In genomic region chr6:96777113-96777512, GRCh38 we compare ENCODE assay signal across 1 cellular context.
TF ChIP-seq lines count a peak whose summit lies in the region.

No MANE protein-coding gene starts in this region.

TF ChIP-seq in K562, 482 proteins besides CTCF, POLR2A, EP300 and RAD21 (continued from another document):
- TF ChIP-seq, protein P1, sequence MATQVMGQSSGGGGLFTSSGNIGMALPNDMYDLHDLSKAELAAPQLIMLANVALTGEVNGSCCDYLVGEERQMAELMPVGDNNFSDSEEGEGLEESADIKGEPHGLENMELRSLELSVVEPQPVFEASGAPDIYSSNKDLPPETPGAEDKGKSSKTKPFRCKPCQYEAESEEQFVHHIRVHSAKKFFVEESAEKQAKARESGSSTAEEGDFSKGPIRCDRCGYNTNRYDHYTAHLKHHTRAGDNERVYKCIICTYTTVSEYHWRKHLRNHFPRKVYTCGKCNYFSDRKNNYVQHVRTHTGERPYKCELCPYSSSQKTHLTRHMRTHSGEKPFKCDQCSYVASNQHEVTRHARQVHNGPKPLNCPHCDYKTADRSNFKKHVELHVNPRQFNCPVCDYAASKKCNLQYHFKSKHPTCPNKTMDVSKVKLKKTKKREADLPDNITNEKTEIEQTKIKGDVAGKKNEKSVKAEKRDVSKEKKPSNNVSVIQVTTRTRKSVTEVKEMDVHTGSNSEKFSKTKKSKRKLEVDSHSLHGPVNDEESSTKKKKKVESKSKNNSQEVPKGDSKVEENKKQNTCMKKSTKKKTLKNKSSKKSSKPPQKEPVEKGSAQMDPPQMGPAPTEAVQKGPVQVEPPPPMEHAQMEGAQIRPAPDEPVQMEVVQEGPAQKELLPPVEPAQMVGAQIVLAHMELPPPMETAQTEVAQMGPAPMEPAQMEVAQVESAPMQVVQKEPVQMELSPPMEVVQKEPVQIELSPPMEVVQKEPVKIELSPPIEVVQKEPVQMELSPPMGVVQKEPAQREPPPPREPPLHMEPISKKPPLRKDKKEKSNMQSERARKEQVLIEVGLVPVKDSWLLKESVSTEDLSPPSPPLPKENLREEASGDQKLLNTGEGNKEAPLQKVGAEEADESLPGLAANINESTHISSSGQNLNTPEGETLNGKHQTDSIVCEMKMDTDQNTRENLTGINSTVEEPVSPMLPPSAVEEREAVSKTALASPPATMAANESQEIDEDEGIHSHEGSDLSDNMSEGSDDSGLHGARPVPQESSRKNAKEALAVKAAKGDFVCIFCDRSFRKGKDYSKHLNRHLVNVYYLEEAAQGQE (CRISPR knock-in tag; IDR thresholded peaks at IDR 0.05; ENCODE audit: low read depth): no peak
- TF ChIP-seq, protein P2, sequence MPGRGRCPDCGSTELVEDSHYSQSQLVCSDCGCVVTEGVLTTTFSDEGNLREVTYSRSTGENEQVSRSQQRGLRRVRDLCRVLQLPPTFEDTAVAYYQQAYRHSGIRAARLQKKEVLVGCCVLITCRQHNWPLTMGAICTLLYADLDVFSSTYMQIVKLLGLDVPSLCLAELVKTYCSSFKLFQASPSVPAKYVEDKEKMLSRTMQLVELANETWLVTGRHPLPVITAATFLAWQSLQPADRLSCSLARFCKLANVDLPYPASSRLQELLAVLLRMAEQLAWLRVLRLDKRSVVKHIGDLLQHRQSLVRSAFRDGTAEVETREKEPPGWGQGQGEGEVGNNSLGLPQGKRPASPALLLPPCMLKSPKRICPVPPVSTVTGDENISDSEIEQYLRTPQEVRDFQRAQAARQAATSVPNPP (IDR thresholded peaks at IDR 0.05; ENCODE audit: borderline replicate concordance, insufficient read depth, insufficient read length): no peak
- TF ChIP-seq FOXA1 (IDR thresholded peaks at IDR 0.05; ENCODE audit: borderline replicate concordance): no peak
